In the genomic region with DNA sequence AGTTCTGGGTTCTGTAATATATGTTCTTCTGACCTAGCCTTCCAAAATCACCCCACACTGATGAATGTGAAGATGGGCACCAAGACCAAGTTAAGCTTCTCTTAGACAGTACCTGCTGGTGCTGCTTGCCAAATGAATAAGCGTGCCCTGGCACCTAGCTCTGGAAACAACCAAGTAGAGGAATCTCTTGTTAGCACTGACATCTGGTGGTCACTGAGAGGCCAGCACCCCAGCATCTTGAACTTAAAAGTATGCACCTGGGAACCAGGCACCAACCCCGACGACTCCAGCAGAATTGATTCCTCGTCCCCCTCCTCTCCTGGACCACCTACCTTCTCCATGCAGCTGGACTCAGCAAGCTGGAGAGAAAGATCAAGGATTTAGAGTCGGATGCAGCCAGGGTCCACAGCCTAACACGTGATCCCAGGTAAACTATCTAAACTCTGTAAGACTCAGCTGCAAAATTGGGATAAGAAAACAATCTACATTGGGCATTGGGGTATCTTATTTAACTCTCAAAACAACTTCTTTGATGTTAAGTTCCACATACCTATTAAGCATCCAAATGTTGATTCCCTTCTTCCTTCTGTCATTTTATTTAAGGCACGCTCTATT, we compare ENCODE assay signal across 8 cellular contexts.
DNase-seq lines count a peak whose midpoint lies in the region; ATAC-seq, FAIRE-seq and TF ChIP-seq lines count a peak whose summit lies in the region.

No MANE protein-coding gene starts in this region.

- H3K9me3 Mint-ChIP-seq in Caco-2 (ENCODE audit: unreplicated experiment): no peaks in the 10 kb centered on the region

- H3K36me3 ChIP-seq in Caco-2 (ENCODE audit: control insufficient read depth, insufficient read depth, low read length): no peaks in the 10 kb centered on the region

- H3K27me3 Mint-ChIP-seq in Caco-2 (ENCODE audit: insufficient read depth, unreplicated experiment): no peaks in the 10 kb centered on the region

- no peak overlapping the region for H3K27ac Mint-ChIP-seq in Caco-2 (ENCODE audit: unreplicated experiment)

- DNase-seq in Caco-2 (peak; percentile 71 to 76), GM19239 (ENCODE audit: insufficient read length, low spot score) (no peak), HK-2 (ENCODE audit: unreplicated experiment) (peak; percentile 42), RKO (ENCODE audit: low spot score) (peak; percentile 74), astrocyte of the hippocampus (ENCODE audit: low read depth, low spot score) (peak; percentile 80), inferior parietal cortex (ENCODE audit: extremely low spot score) (peak; percentile 71)
- peak; percentile 10 for DNase-seq in stimulated activated CD4-positive, alpha-beta T cell treated with anti-CD3 and anti-CD28 coated beads, Interleukin-2, amount 100 ng/mL, for 4 hours (ENCODE audit: low read depth)

- intact Hi-C loops in Caco-2 (cut with micrococcal nuclease; ENCODE audit: unreplicated experiment): loop anchor here (1.0 to 10.0 kb wide), 5 partner anchors 94 to 621 kb away; partner anchors contain the start of gene NADK2

- peak; percentile 89 for FAIRE-seq in GM19239 (lab: Jason Lieb, UNC)

- H3K4me1 ChIP-seq in Caco-2: peaks cover 24% of the 10 kb centered on the region

- H3K27me3 ChIP-seq in Caco-2 (replicated peaks; ENCODE audit: control insufficient read depth, insufficient read depth, low read length): no peaks in the 10 kb centered on the region

- peak; percentile 84 to 92 for TF ChIP-seq CTCF in Caco-2 (IDR thresholded peaks at IDR 0.05; ENCODE audit: insufficient read depth in 1 of 2, low read depth in 1 of 2, low read length in 1 of 2, severe bottlenecking in 1 of 2, unreplicated experiment in 1 of 2)

- CTCF ChIA-PET in Caco-2 (lab: Charles Lee): interaction anchor here (0.6 to 2.8 kb wide), 10 partner anchors 10 to 617 kb away, joined by 3 to 44 read pairs (median 4); partner anchors contain the start of gene NADK2

- H3K4me3 Mint-ChIP-seq in Caco-2 (ENCODE audit: unreplicated experiment): no peak overlapping the region

- H3K4me1 Mint-ChIP-seq in Caco-2 (ENCODE audit: low read depth, unreplicated experiment): peaks cover 41% of the 10 kb centered on the region

- no peak for ATAC-seq in GM19023 (IDR thresholded peaks at IDR 0.05; ENCODE audit: unreplicated experiment)

- H3K36me3 Mint-ChIP-seq in Caco-2 (ENCODE audit: insufficient read depth, unreplicated experiment): no peaks in the 10 kb centered on the region

- POLR2A ChIA-PET in Caco-2 (lab: Charles Lee): no interaction called here

- no TSS peak for BruUV-seq in Caco-2 (replicated peaks; lab: Mats Ljungman, UMichigan)

- no peak overlapping the region for H3K4me3 ChIP-seq in Caco-2 (ENCODE audit: low read depth, low read length)

- H3K9me3 ChIP-seq in Caco-2: no peaks in the 10 kb centered on the region
